Comparison of ENCODE assay signal across 9 cellular contexts in the genomic region with DNA sequence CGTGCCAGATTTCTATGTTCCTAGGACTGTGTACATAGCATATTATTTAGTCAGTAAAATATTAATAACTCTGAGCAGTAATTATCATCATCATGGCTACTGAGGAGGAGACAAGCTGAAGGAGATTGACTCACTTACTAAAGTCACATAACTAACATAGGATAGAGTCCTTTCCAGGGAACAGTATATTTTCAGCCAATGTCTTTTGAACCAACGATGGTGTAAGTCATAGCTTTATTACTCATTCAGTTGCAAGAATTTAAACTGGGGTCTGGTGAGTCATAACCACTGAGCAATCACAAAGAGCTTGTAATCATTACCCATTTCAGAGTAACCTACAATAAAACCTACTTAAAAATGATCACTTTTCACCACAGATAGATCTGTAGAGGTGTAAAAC.
DNase-seq lines count a peak whose midpoint lies in the region; ATAC-seq and TF ChIP-seq lines count a peak whose summit lies in the region.
"Had no signal": no experiment of that assay in that cellular context is flagged by ENCODE, and none has a peak within 500 bp of the region (broad histone marks: within the 10 kb centered on the region; RNA-seq: fewer than 3 reads in every experiment).

No MANE protein-coding gene starts in this region.

- H3K27me3 ChIP-seq in PC-3 (ENCODE audit: low read length) (no peaks in the 10 kb centered on the region), hepatocyte (no peaks in the 10 kb centered on the region)

- no TSS peak for BruUV-seq in PC-3 (replicated peaks; lab: Mats Ljungman, UMichigan)

- POLR2A ChIA-PET in PC-3 (lab: Charles Lee; ENCODE audit: unreplicated experiment): no interaction called here

- no peak overlapping the region for H3K9ac ChIP-seq in PC-3 (ENCODE audit: low read length)

- H3K9me2 ChIP-seq in PC-3 (replicated peaks; ENCODE audit: low read length) (no peaks in the 10 kb centered on the region), hepatocyte (replicated peaks; ENCODE audit: insufficient read depth) (no peaks in the 10 kb centered on the region)

- H3K4me2 ChIP-seq in PC-3 (ENCODE audit: low read length) (peak overlapping the region; percentile 15), hepatocyte (no peak overlapping the region)

- ATAC-seq in HG02938 (IDR thresholded peaks at IDR 0.05; ENCODE audit: unreplicated experiment): peak; percentile 85
- ATAC-seq in PC-3: peak; percentile 33; the same call in 1 of the 2 replicates

- no peaks in the 10 kb centered on the region for H3K27me3 Mint-ChIP-seq in activated T-cell treated with anti-CD3 and anti-CD28 coated beads, Interleukin-2, amount 50 U/mL, for 24 hours

- no peaks in the 10 kb centered on the region for H3K36me3 Mint-ChIP-seq in activated T-cell treated with anti-CD3 and anti-CD28 coated beads, Interleukin-2, amount 50 U/mL, for 24 hours (ENCODE audit: low read depth)

- intact Hi-C loops in PC-3 (cut with micrococcal nuclease): no loop called here

- H4K20me1 ChIP-seq in PC-3 (ENCODE audit: low read length): no peaks in the 10 kb centered on the region
- H4K20me1 ChIP-seq in hepatocyte (ENCODE audit: insufficient read depth, poor library complexity, severe bottlenecking): no peaks in the 10 kb centered on the region

- no peaks in the 10 kb centered on the region for H3F3A ChIP-seq in PC-3 (ENCODE audit: low read length, unreplicated experiment)

- no peak overlapping the region for H3K4me3 ChIP-seq in PC-3 (ENCODE audit: low read length)
- H3K4me3 ChIP-seq in hepatocyte: no peak overlapping the region

- TF ChIP-seq CTCF in PC-3 (conservative IDR thresholded peaks at IDR 0.05; ENCODE audit: low read depth, low read length): no peak
- no peak for TF ChIP-seq CTCF in hepatocyte (IDR thresholded peaks at IDR 0.05; ENCODE audit: poor library complexity)

- CTCF ChIA-PET in PC-3 (lab: Charles Lee): no interaction called here

- peaks cover 7% of the 10 kb centered on the region for H3K9me3 Mint-ChIP-seq in activated T-cell treated with anti-CD3 and anti-CD28 coated beads, Interleukin-2, amount 50 U/mL, for 24 hours

- no peaks in the 10 kb centered on the region for H3K79me2 ChIP-seq in PC-3 (ENCODE audit: low read length)
- no peaks in the 10 kb centered on the region for H3K79me2 ChIP-seq in hepatocyte

- no peak overlapping the region for H3K27ac Mint-ChIP-seq in activated T-cell treated with anti-CD3 and anti-CD28 coated beads, Interleukin-2, amount 50 U/mL, for 24 hours

- no peak overlapping the region for H2AFZ ChIP-seq in PC-3 (ENCODE audit: low read length)
- no peak overlapping the region for H2AFZ ChIP-seq in hepatocyte

- in situ Hi-C loops in G401 (cut with HindIII; ENCODE audit: low sequenced_read_pairs): no loop called here

- no peaks in the 10 kb centered on the region for H3K4me1 Mint-ChIP-seq in activated T-cell treated with anti-CD3 and anti-CD28 coated beads, Interleukin-2, amount 50 U/mL, for 24 hours (ENCODE audit: low read depth)

- H3K27ac ChIP-seq in PC-3 (ENCODE audit: low read length): peak overlapping the region; percentile 53
- no peak overlapping the region for H3K27ac ChIP-seq in hepatocyte

- no peaks in the 10 kb centered on the region for H3K36me3 ChIP-seq in PC-3 (ENCODE audit: low read depth, low read length)
- no peaks in the 10 kb centered on the region for H3K36me3 ChIP-seq in hepatocyte (replicated peaks; ENCODE audit: insufficient read depth, low read depth)

- 78% methylated on average over 2 of the region's 2 CpGs for WGBS in hepatocyte (ENCODE audit: low lambda C conversion rate, missing lambda C conversion rate)

- H3K9me3 ChIP-seq in PC-3 (ENCODE audit: low read length) (no peaks in the 10 kb centered on the region; the same call in 1 of the 2 replicates), hepatocyte (ENCODE audit: low read depth) (no peaks in the 10 kb centered on the region)

- peaks cover 20% of the 10 kb centered on the region for H3K4me1 ChIP-seq in PC-3 (ENCODE audit: insufficient read depth, low read length)
- H3K4me1 ChIP-seq in hepatocyte (ENCODE audit: insufficient read depth): no peaks in the 10 kb centered on the region

- H3K4me3 Mint-ChIP-seq in activated T-cell treated with anti-CD3 and anti-CD28 coated beads, Interleukin-2, amount 50 U/mL, for 24 hours: no peak overlapping the region

- DNase-seq in DMS53 treated with DMSO at 0.1 percent for 48 hours (lab: John Stamatoyannopoulos, UW; ENCODE audit: unreplicated experiment) (peak; percentile 27), PC-3 (peak; percentile 90), hepatocyte (ENCODE audit: low spot score) (peak; percentile 41), NCI-H82 (lab: John Stamatoyannopoulos, UW) (no peak), NCI-H510A (lab: John Stamatoyannopoulos, UW) (no peak), G401 (ENCODE audit: low spot score) (no peak)
- no peak for DNase-seq in activated T-cell treated with anti-CD3 and anti-CD28 coated beads, Interleukin-2, amount 50 U/mL, for 24 hours
- DNase-seq: DMS79 had no signal

Comparison
In these comparisons a context has a peak if more than half of its experiments do, and no peak if none do; other contexts are left out.
1. DNase-seq: peak in DMS53 treated with DMSO at 0.1 percent for 48 hours (single experiment), PC-3 (single experiment) and hepatocyte (single experiment); none in NCI-H82 (single experiment), NCI-H510A (single experiment), G401 (single experiment) and activated T-cell treated with anti-CD3 and anti-CD28 coated beads, Interleukin-2, amount 50 U/mL, for 24 hours (single experiment).